1 cellular context compared by ENCODE assay signal in genomic region chr1:101004061-101004460, GRCh38.
A peak's percentile ranks its signal among the peaks of the same experiment; 100 is the strongest.
TF ChIP-seq lines count a peak whose summit lies in the region.

No MANE protein-coding gene starts in this region.

TF ChIP-seq in HepG2, 621 proteins besides CTCF, POLR2A, EP300 and RAD21 (continued from another document and continues in another):
- TF ChIP-seq ZNF407 (CRISPR knock-in tag; IDR thresholded peaks at IDR 0.05; ENCODE audit: not compliant biosample characterization): no peak
- no peak for TF ChIP-seq MAF1 (CRISPR knock-in tag; IDR thresholded peaks at IDR 0.05; ENCODE audit: borderline replicate concordance)
- no peak for TF ChIP-seq PHB2 (IDR thresholded peaks at IDR 0.05; ENCODE audit: partially characterized antibody)
- 0 out of 2 replicates have a peak, but pooled peaks have one; percentile 38 for TF ChIP-seq KMT2B (CRISPR knock-in tag; IDR thresholded peaks at IDR 0.05)
- TF ChIP-seq SP2 (CRISPR knock-in tag; IDR thresholded peaks at IDR 0.05): no peak
- TF ChIP-seq FOXP1 (IDR thresholded peaks at IDR 0.05): no peak
- peak; percentile 85 for TF ChIP-seq FOXP1 (CRISPR knock-in tag; IDR thresholded peaks at IDR 0.05)
- no peak for TF ChIP-seq CHD2 (IDR thresholded peaks at IDR 0.05; ENCODE audit: low read depth, low read length)
- no peak for TF ChIP-seq EEA1 (CRISPR knock-in tag; IDR thresholded peaks at IDR 0.05; ENCODE audit: borderline replicate concordance)
- TF ChIP-seq TFDP2 (CRISPR knock-in tag; IDR thresholded peaks at IDR 0.05): no peak
- no peak for TF ChIP-seq ZSCAN22 (CRISPR knock-in tag; IDR thresholded peaks at IDR 0.05)
- peak; percentile 75 for TF ChIP-seq SAP130 (CRISPR knock-in tag; IDR thresholded peaks at IDR 0.05; ENCODE audit: low read depth)
- no peak for TF ChIP-seq IRF9 (CRISPR knock-in tag; IDR thresholded peaks at IDR 0.05; ENCODE audit: borderline replicate concordance)
- TF ChIP-seq SETDB1 (CRISPR knock-in tag; IDR thresholded peaks at IDR 0.05; ENCODE audit: borderline replicate concordance): no peak
- TF ChIP-seq ISX (CRISPR knock-in tag; conservative IDR thresholded peaks at IDR 0.05): no peak
- TF ChIP-seq ZNF614 (CRISPR knock-in tag; IDR thresholded peaks at IDR 0.05; ENCODE audit: borderline replicate concordance): peak; percentile 81; the same call in 1 of the 2 replicates
- TF ChIP-seq TOPORS (CRISPR knock-in tag; IDR thresholded peaks at IDR 0.05): no peak
- no peak for TF ChIP-seq ZNF839 (CRISPR knock-in tag; IDR thresholded peaks at IDR 0.05; ENCODE audit: borderline replicate concordance)
- TF ChIP-seq ZBTB7B (CRISPR knock-in tag; IDR thresholded peaks at IDR 0.05): no peak
- TF ChIP-seq ZNF333 (CRISPR knock-in tag; IDR thresholded peaks at IDR 0.05; ENCODE audit: borderline replicate concordance): no peak
- no peak for TF ChIP-seq GLI4 (CRISPR knock-in tag; IDR thresholded peaks at IDR 0.05; ENCODE audit: borderline replicate concordance)
- no peak for TF ChIP-seq SRSF9 (IDR thresholded peaks at IDR 0.05; ENCODE audit: borderline replicate concordance, insufficient read depth, low read depth, low read length, poor library complexity, severe bottlenecking)
- no peak for TF ChIP-seq KIAA2018 (CRISPR knock-in tag; IDR thresholded peaks at IDR 0.05; ENCODE audit: borderline replicate concordance)
- no peak for TF ChIP-seq KMT2A (CRISPR knock-in tag; IDR thresholded peaks at IDR 0.05)
- TF ChIP-seq ZNF431 (CRISPR knock-in tag; IDR thresholded peaks at IDR 0.05; ENCODE audit: borderline replicate concordance, low read depth): no peak
- peak; percentile 98 for TF ChIP-seq ARID5B (CRISPR knock-in tag; IDR thresholded peaks at IDR 0.05)
- TF ChIP-seq ARID3A (IDR thresholded peaks at IDR 0.05; ENCODE audit: low read depth, low read length): peak; percentile 79
- TF ChIP-seq SNRNP70 (IDR thresholded peaks at IDR 0.05; ENCODE audit: low read depth, low read length): no peak
- no peak for TF ChIP-seq NR1H2 (CRISPR knock-in tag; IDR thresholded peaks at IDR 0.05; ENCODE audit: borderline replicate concordance, low read depth)
- TF ChIP-seq ATF7-NPFF (CRISPR knock-in tag; IDR thresholded peaks at IDR 0.05; ENCODE audit: low read depth): no peak
- no peak for TF ChIP-seq ZNF230 (CRISPR knock-in tag; IDR thresholded peaks at IDR 0.05)
- TF ChIP-seq TCF7L2 (IDR thresholded peaks at IDR 0.05; ENCODE audit: low read depth, low read length): no peak
